In genomic region chr22:50244420-50245213, GRCh38 we compare ENCODE assay signal across 8 cellular contexts. TPM values are rescaled to one million over a fixed set of nuclear protein-coding genes. Genes with fewer than 3 reads are reported as not detected.
DNase-seq lines count a peak whose midpoint lies in the region; ATAC-seq and TF ChIP-seq lines count a peak whose summit lies in the region.

TSS of gene TUBGCP6 (minus strand) at chr22:50245023. CDS start at chr22:50244459, 564 bp downstream.

- H3K36me3 Mint-ChIP-seq in activated naive CD8-positive, alpha-beta T cell treated with anti-CD3 and anti-CD28 coated beads, Interleukin-2, amount 10 ng/mL, durations not matched to agents 7 days and 5 days: peaks cover 5% of the 10 kb centered on the region

- peak; percentile 96 for DNase-seq in GM03348 (ENCODE audit: low spot score)
- DNase-seq in HFF-Myc (ENCODE audit: extremely low read depth, low read depth): peak; percentile 52
- DNase-seq in NB4 (ENCODE audit: low read depth): peak; percentile 95
- DNase-seq in activated naive CD8-positive, alpha-beta T cell treated with anti-CD3 and anti-CD28 coated beads, Interleukin-2, amount 10 ng/mL, durations not matched to agents 7 days and 5 days: peak; percentile 97
- peak; percentile 99 for DNase-seq in Right ventricle myocardium inferior (ENCODE audit: missing footprints)
- peak; percentile 95 to 96 for DNase-seq in tibial artery

- H3K9me3 Mint-ChIP-seq in activated naive CD8-positive, alpha-beta T cell treated with anti-CD3 and anti-CD28 coated beads, Interleukin-2, amount 10 ng/mL, durations not matched to agents 7 days and 5 days: no peaks in the 10 kb centered on the region

- TF ChIP-seq CTCF in HFF-Myc (IDR thresholded peaks at IDR 0.05; ENCODE audit: low read depth, low read length, missing control alignments) (no peak), NB4 (IDR thresholded peaks at IDR 0.05; ENCODE audit: low read depth, low read length) (no peak), SU-DHL-6 (IDR thresholded peaks at IDR 0.05; ENCODE audit: insufficient read depth, low read length, poor library complexity, severe bottlenecking) (no peak), parathyroid adenoma (IDR thresholded peaks at IDR 0.05) (no peak), tibial artery (IDR thresholded peaks at IDR 0.05) (peak; percentile 22 to 23)

- no peaks in the 10 kb centered on the region for H4K20me1 ChIP-seq in SU-DHL-6 (ENCODE audit: low read depth, low read length)

- H3K79me2 ChIP-seq in SU-DHL-6 (ENCODE audit: insufficient read depth, low read length) (peaks cover 44% of the 10 kb centered on the region), parathyroid adenoma (peaks cover 19% of the 10 kb centered on the region)

- POLR2A ChIA-PET in activated naive CD8-positive, alpha-beta T cell treated with anti-CD3 and anti-CD28 coated beads, Interleukin-2, amount 10 ng/mL, durations not matched to agents 7 days and 5 days (lab: Charles Lee): interaction anchor here (0.7 to 2.9 kb wide), 14 partner anchors 12 to 383 kb away, joined by 3 to 14 read pairs (median 4); partner anchors contain the start of genes ARSA, PPP6R2 and SCO2

- peak within 1 kb of the TSS; percentile 99 for H3K4me3 Mint-ChIP-seq in activated naive CD8-positive, alpha-beta T cell treated with anti-CD3 and anti-CD28 coated beads, Interleukin-2, amount 10 ng/mL, durations not matched to agents 7 days and 5 days

- H3K9ac ChIP-seq in SU-DHL-6 (ENCODE audit: low read length): peak within 1 kb of the TSS; percentile 83
- peak within 1 kb of the TSS; percentile 43 for H3K9ac ChIP-seq in parathyroid adenoma

- peak within 1 kb of the TSS; percentile 87 for H3K27ac ChIP-seq in SU-DHL-6 (ENCODE audit: low read depth, low read length)
- H3K27ac ChIP-seq in parathyroid adenoma: peak within 1 kb of the TSS; percentile 79
- peak within 1 kb of the TSS; percentile 90 for H3K27ac ChIP-seq in tibial artery

- no peaks in the 10 kb centered on the region for H3K9me3 ChIP-seq in SU-DHL-6 (ENCODE audit: insufficient read depth, low read length)
- no peaks in the 10 kb centered on the region for H3K9me3 ChIP-seq in parathyroid adenoma (ENCODE audit: control insufficient read depth, low read length)
- H3K9me3 ChIP-seq in tibial artery: no peaks in the 10 kb centered on the region

- peak within 1 kb of the TSS; percentile 95 for H3K4me3 ChIP-seq in HFF-Myc (replicated peaks; ENCODE audit: low read depth, low read length)
- peak within 1 kb of the TSS; percentile 89 for H3K4me3 ChIP-seq in NB4 (ENCODE audit: low read depth, low read length)
- H3K4me3 ChIP-seq in SU-DHL-6 (ENCODE audit: insufficient read depth, low read length, poor library complexity, severe bottlenecking): peak within 1 kb of the TSS; percentile 86
- peak within 1 kb of the TSS; percentile 97 for H3K4me3 ChIP-seq in parathyroid adenoma (ENCODE audit: low read depth, low read length)
- peak within 1 kb of the TSS; percentile 77 to 95 for H3K4me3 ChIP-seq in tibial artery

- H3K4me1 ChIP-seq in parathyroid adenoma (peaks cover 2% of the 10 kb centered on the region), tibial artery (peaks cover 0 to 64% (median 45%) of the 10 kb centered on the region in 4 donors)

- H3K36me3 ChIP-seq in SU-DHL-6 (ENCODE audit: low read length) (no peaks in the 10 kb centered on the region), parathyroid adenoma (ENCODE audit: control insufficient read depth, insufficient read depth, low read length) (no peaks in the 10 kb centered on the region), tibial artery (peaks cover 0 to 26% (median 12%) of the 10 kb centered on the region in 3 donors)

- peak within 1 kb of the TSS; percentile 96 for H3K4me2 ChIP-seq in SU-DHL-6 (ENCODE audit: low read depth, low read length, poor library complexity, severe bottlenecking)
- H3K4me2 ChIP-seq in parathyroid adenoma (ENCODE audit: low read length): peak within 1 kb of the TSS; percentile 95

- H3K27me3 ChIP-seq in SU-DHL-6 (ENCODE audit: low read length) (no peaks in the 10 kb centered on the region), parathyroid adenoma (ENCODE audit: control insufficient read depth, insufficient read depth, low read length) (no peaks in the 10 kb centered on the region), tibial artery (no peaks in the 10 kb centered on the region)

- peak; percentile 81 for ATAC-seq in activated naive CD8-positive, alpha-beta T cell treated with anti-CD3 and anti-CD28 coated beads, Interleukin-2, amount 10 ng/mL, durations not matched to agents 7 days and 5 days (ENCODE audit: low read depth)
- peak; percentile 94 for ATAC-seq in Right ventricle myocardium inferior

- H2AFZ ChIP-seq in SU-DHL-6 (ENCODE audit: low read depth, low read length, severe bottlenecking): peak within 1 kb of the TSS; percentile 13
- H2AFZ ChIP-seq in parathyroid adenoma: peak within 1 kb of the TSS; percentile 89

- H3F3A ChIP-seq in SU-DHL-6 (ENCODE audit: insufficient read depth): peaks cover 35% of the 10 kb centered on the region

- H3K27me3 Mint-ChIP-seq in activated naive CD8-positive, alpha-beta T cell treated with anti-CD3 and anti-CD28 coated beads, Interleukin-2, amount 10 ng/mL, durations not matched to agents 7 days and 5 days: no peaks in the 10 kb centered on the region

- intact Hi-C loops in Right ventricle myocardium inferior (cut with DNase I) (loop anchor here (10.0 kb wide), 1 partner anchor 370 kb away; no protein-coding TSS in a partner anchor), tibial artery (cut with DNase I; ENCODE audit: low total_unique reads) (loop anchor here (2.0 to 10.0 kb wide), 2 partner anchors 98 to 260 kb away; partner anchors contain the start of genes LMF2, NCAPH2 and PPP6R2)

- TF ChIP-seq POLR2A in NB4 (IDR thresholded peaks at IDR 0.05; ENCODE audit: extremely low read depth, insufficient read length): peak; percentile 58

- peaks cover 26% of the 10 kb centered on the region for H3K4me1 Mint-ChIP-seq in activated naive CD8-positive, alpha-beta T cell treated with anti-CD3 and anti-CD28 coated beads, Interleukin-2, amount 10 ng/mL, durations not matched to agents 7 days and 5 days

- no peaks in the 10 kb centered on the region for H3K9me2 ChIP-seq in SU-DHL-6 (replicated peaks; ENCODE audit: insufficient read depth, low read length)

- H3K27ac Mint-ChIP-seq in activated naive CD8-positive, alpha-beta T cell treated with anti-CD3 and anti-CD28 coated beads, Interleukin-2, amount 10 ng/mL, durations not matched to agents 7 days and 5 days: peak within 1 kb of the TSS; percentile 99

RNA-seq across cellular contexts. Expression of gene TUBGCP6, which starts in this region (rescaled TPM):
- total RNA-seq in activated naive CD8-positive, alpha-beta T cell treated with anti-CD3 and anti-CD28 coated beads, Interleukin-2, amount 10 ng/mL, durations not matched to agents 7 days and 5 days: 10 to 100 TPM; 92.2 to 94.5 TPM
- 17.5 TPM for total RNA-seq in Right ventricle myocardium inferior

Comparison
In these comparisons a context has a peak if more than half of its experiments do, and no peak if none do; other contexts are left out.
1. Peak in every context shown above with its lines: DNase-seq, ATAC-seq, H3K4me3 ChIP-seq and H3K27ac ChIP-seq.
2. CTCF ChIP-seq: peak in tibial artery (2 of 2); none in HFF-Myc (single experiment), NB4 (single experiment), SU-DHL-6 (single experiment) and parathyroid adenoma (single experiment).